In the genomic region with DNA sequence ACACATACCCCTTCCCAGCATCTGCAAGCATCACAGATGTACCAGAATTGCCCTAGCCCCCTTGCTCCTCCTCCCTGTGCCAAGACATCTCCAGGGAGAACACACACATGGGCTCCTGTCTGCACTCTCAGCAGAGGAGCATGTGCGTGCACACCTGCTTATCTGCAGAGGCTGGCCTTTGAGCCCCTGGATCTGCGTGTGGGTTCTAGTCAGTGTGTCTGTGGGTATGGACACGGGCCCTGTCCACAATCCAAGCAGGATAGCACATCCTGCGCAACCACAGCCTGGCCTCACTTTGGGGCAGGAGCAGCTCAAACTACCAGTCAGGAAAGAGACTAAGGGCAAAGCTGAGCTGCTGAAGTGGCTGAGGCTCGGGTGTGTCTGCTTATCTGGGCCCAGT, we compare ENCODE assay signal across 26 cellular contexts. TPM values are rescaled to one million over a fixed set of nuclear protein-coding genes. Genes with fewer than 3 reads are reported as not detected.
A peak's percentile ranks its signal among the peaks of the same experiment; 100 is the strongest.
DNase-seq lines count a peak whose midpoint lies in the region; FAIRE-seq and TF ChIP-seq lines count a peak whose summit lies in the region.
"Had no signal": no experiment of that assay in that cellular context is flagged by ENCODE, and none has a peak within 500 bp of the region (broad histone marks: within the 10 kb centered on the region; RNA-seq: fewer than 3 reads in every experiment).

No MANE protein-coding gene starts in this region.

- TF ChIP-seq CTCF in MCF 10A (IDR thresholded peaks at IDR 0.05; ENCODE audit: unreplicated experiment) (no peak), mammary epithelial cell (conservative IDR thresholded peaks at IDR 0.05 in 1 of 2, IDR thresholded peaks at IDR 0.05 in 1 of 2; ENCODE audit: extremely low read depth in 1 of 2, insufficient read depth in 1 of 2, low read depth in 1 of 2, low read length in 2 of 2) (no peak), WERI-Rb-1 (IDR thresholded peaks at IDR 0.05; ENCODE audit: low read depth, low read length) (no peak)

- DNase-seq in MCF 10A (ENCODE audit: unreplicated experiment) (no peak), mammary epithelial cell (no peak), WERI-Rb-1 (no peak), islet precursor cell (peak; percentile 54), dedifferentiated amniotic fluid mesenchymal stem cell (ENCODE audit: extremely low spot score) (no peak), GM19239 (ENCODE audit: insufficient read length, low spot score) (no peak), immature natural killer cell (no peak)
- DNase-seq: activated gamma-delta T cell treated with Interleukin-2 at 50 U/mL for 16 hours; activated T-cell treated with anti-CD3 and anti-CD28 coated beads, Interleukin-2, amount 50 U/mL, for 48 hours; adrenal gland; BE2C; CD8-positive, alpha-beta memory T cell; cerebellar nuclear complex; DMS53; left colon; NCI-H1436 treated with DMSO at 0.1 percent for 48 hours; pancreas; retina; SHP77 treated with DMSO at 0.1 percent for 48 hours; small intestine; stimulated activated naive CD8-positive, alpha-beta T cell treated with anti-CD3 and anti-CD28 coated beads, Interleukin-15, Interleukin-2, amounts not matched to agents 100 U/mL and 50 U/mL, for 24 hours; T-helper 2 cell had no signal

- H3K9me3 ChIP-seq in mammary epithelial cell (replicated peaks; ENCODE audit: insufficient read depth, low read length) (no peaks in the 10 kb centered on the region), WERI-Rb-1 (ENCODE audit: severe bottlenecking) (no peaks in the 10 kb centered on the region)
- H3K9me3 ChIP-seq: adrenal gland, BE2C, gastroesophageal sphincter, HAP-1, pancreas had no signal

- H3K4me1 ChIP-seq in mammary epithelial cell (ENCODE audit: insufficient read depth, low read length) = peaks cover 11% of the 10 kb centered on the region
- H3K4me1 ChIP-seq: pancreas had no signal

- H3K9ac ChIP-seq in mammary epithelial cell (ENCODE audit: insufficient read depth, low read length) = no peak overlapping the region

- 78% methylated on average over 5 of the region's 5 CpGs for WGBS in mammary epithelial cell (ENCODE audit: low coverage, missing lambda C conversion rate)

- dilution Hi-C loops in mammary epithelial cell (cut with HindIII; ENCODE audit: low sequenced_read_pairs) = loop anchor here (25.0 kb wide), 1 partner anchor 157 kb away; the partner anchor contains the start of gene BCL2L1

- H3K4me3 Mint-ChIP-seq in MCF 10A (ENCODE audit: unreplicated experiment) (no peak overlapping the region), immature natural killer cell (no peak overlapping the region)
- H3K4me3 Mint-ChIP-seq: CD8-positive, alpha-beta memory T cell; nephron had no signal

- H3K27ac ChIP-seq in mammary epithelial cell (ENCODE audit: insufficient read depth, low read depth, low read length) (no peak overlapping the region), WERI-Rb-1 (peak overlapping the region; percentile 82)
- H3K27ac ChIP-seq: adrenal gland, gastroesophageal sphincter, hepatocyte, pancreas had no signal

- no peaks in the 10 kb centered on the region for H3K27me3 Mint-ChIP-seq in MCF 10A (ENCODE audit: insufficient read depth, unreplicated experiment)
- H3K27me3 Mint-ChIP-seq in immature natural killer cell (ENCODE audit: low read depth in 3 of 3) = peaks cover 0 to 4% (median 3%) of the 10 kb centered on the region in 3 donors
- H3K27me3 Mint-ChIP-seq: CD8-positive, alpha-beta memory T cell had no signal

- H3K36me3 Mint-ChIP-seq in MCF 10A (ENCODE audit: insufficient read depth, unreplicated experiment) (peaks cover 71% of the 10 kb centered on the region), immature natural killer cell (peaks cover 0 to 26% (median 8%) of the 10 kb centered on the region in 3 donors)

- H3K36me3 ChIP-seq in mammary epithelial cell (ENCODE audit: insufficient read depth, low read length) = peaks cover 13% of the 10 kb centered on the region
- H3K36me3 ChIP-seq in WERI-Rb-1 = peaks cover 51% of the 10 kb centered on the region

- no peaks in the 10 kb centered on the region for H3K27me3 ChIP-seq in mammary epithelial cell (ENCODE audit: insufficient read depth, low read length)
- no peaks in the 10 kb centered on the region for H3K27me3 ChIP-seq in WERI-Rb-1 (ENCODE audit: insufficient read depth, low read depth, severe bottlenecking)
- H3K27me3 ChIP-seq: adrenal gland, BE2C, gastroesophageal sphincter, hepatocyte, pancreas had no signal

- H3K4me1 Mint-ChIP-seq in MCF 10A (ENCODE audit: insufficient read depth, unreplicated experiment) (peaks cover 11% of the 10 kb centered on the region), immature natural killer cell (peaks cover 3 to 5% of the 10 kb centered on the region in 2 donors)

- FAIRE-seq in GM19239 (lab: Jason Lieb, UNC) = no peak
- FAIRE-seq: pancreas, small intestine had no signal

- intact Hi-C loops in MCF 10A (cut with micrococcal nuclease) = no loop called here
- intact Hi-C loops in mammary epithelial cell (cut with micrococcal nuclease) = no loop called here

- H3K4me2 ChIP-seq in mammary epithelial cell (ENCODE audit: insufficient read depth, low read depth, low read length) = no peak overlapping the region
- H3K4me2 ChIP-seq: hepatocyte had no signal

- H3K4me3 ChIP-seq in mammary epithelial cell (replicated peaks in 1 of 3; ENCODE audit: insufficient read depth in 1 of 3, low read depth in 2 of 3, low read length in 3 of 3) = no peak overlapping the region
- H3K4me3 ChIP-seq in WERI-Rb-1 (ENCODE audit: low read depth, low read length) = no peak overlapping the region
- H3K4me3 ChIP-seq: adrenal gland, gastroesophageal sphincter, HAP-1, hepatocyte, pancreas had no signal

- BruUV-seq in MCF 10A (replicated peaks; lab: Mats Ljungman, UMichigan) (no TSS peak), mammary epithelial cell (replicated peaks; lab: Mats Ljungman, UMichigan) (no TSS peak)

- H3K9me3 Mint-ChIP-seq in MCF 10A (ENCODE audit: unreplicated experiment) (no peaks in the 10 kb centered on the region), immature natural killer cell (no peaks in the 10 kb centered on the region)
- H3K9me3 Mint-ChIP-seq: CD8-positive, alpha-beta memory T cell; nephron had no signal

- CTCF ChIA-PET in MCF 10A (lab: Yijun Ruan, JAX) = interaction anchor here (0.6 to 31.0 kb wide), 8 partner anchors 4 to 306 kb away, joined by 5 to 1902 read pairs (median 116); partner anchors contain the start of gene ID1
- CTCF ChIA-PET in mammary epithelial cell (lab: Charles Lee; ENCODE audit: low non-redundant PET) = no interaction called here

- no peak overlapping the region for H2AFZ ChIP-seq in mammary epithelial cell (ENCODE audit: low read depth, low read length)
- H2AFZ ChIP-seq: hepatocyte had no signal

- POLR2A ChIA-PET in MCF 10A (lab: Yijun Ruan, JAX) = interaction anchor here (0.9 to 30.6 kb wide), 3 partner anchors 8 to 54 kb away, joined by 5 to 1321 read pairs (median 23); partner anchors contain the start of gene ID1

- in situ Hi-C loops in mammary epithelial cell (cut with MboI; ENCODE audit: low sequenced_read_pairs in 2 of 2) = loop anchor here in 1 of 2 donors (25.0 kb wide), 1 partner anchor 157 kb away; the partner anchor contains the start of gene BCL2L1

- no peaks in the 10 kb centered on the region for H3K79me2 ChIP-seq in mammary epithelial cell (ENCODE audit: insufficient read depth, low read length)

- H3K27ac Mint-ChIP-seq in MCF 10A (ENCODE audit: low read depth, unreplicated experiment) (peak overlapping the region; percentile 12), immature natural killer cell (peak overlapping the region in 1 of 6 donors; percentile 29)
- H3K27ac Mint-ChIP-seq: nephron had no signal

- no peaks in the 10 kb centered on the region for H4K20me1 ChIP-seq in mammary epithelial cell (ENCODE audit: insufficient read depth, low read length)

RNA-seq across cellular contexts. Expression of gene HM13, which starts 41.0 kb away (rescaled TPM):
- 276 and 338 TPM in 2 replicates for total RNA-seq in MCF 10A (2022)
- 100 to 1,000 TPM in 1 of 2 donors, 10 to 100 TPM in 1; 65.2 to 184 TPM for total RNA-seq in mammary epithelial cell
- 160 TPM for polyA plus RNA-seq in mammary epithelial cell
- polyA minus RNA-seq in mammary epithelial cell = 137 TPM
- polyA plus RNA-seq in immature natural killer cell = 100 to 1,000 TPM; 112 to 167 (median 152) TPM

RNA-seq across cellular contexts. Expression of gene ID1, which starts 49.9 kb away (rescaled TPM):
- total RNA-seq in MCF 10A (2022) = 35.7 and 38.4 TPM in 2 replicates
- 10 to 100 TPM; 66.2 to 86.1 TPM for total RNA-seq in mammary epithelial cell
- polyA plus RNA-seq in mammary epithelial cell = 206 TPM
- polyA minus RNA-seq in mammary epithelial cell = 20.0 TPM
- 1 to 10 TPM; 1.4 to 4.2 (median 1.9) TPM for polyA plus RNA-seq in immature natural killer cell
